Comparison of ENCODE assay signal across 1 cellular context in the genomic region with DNA sequence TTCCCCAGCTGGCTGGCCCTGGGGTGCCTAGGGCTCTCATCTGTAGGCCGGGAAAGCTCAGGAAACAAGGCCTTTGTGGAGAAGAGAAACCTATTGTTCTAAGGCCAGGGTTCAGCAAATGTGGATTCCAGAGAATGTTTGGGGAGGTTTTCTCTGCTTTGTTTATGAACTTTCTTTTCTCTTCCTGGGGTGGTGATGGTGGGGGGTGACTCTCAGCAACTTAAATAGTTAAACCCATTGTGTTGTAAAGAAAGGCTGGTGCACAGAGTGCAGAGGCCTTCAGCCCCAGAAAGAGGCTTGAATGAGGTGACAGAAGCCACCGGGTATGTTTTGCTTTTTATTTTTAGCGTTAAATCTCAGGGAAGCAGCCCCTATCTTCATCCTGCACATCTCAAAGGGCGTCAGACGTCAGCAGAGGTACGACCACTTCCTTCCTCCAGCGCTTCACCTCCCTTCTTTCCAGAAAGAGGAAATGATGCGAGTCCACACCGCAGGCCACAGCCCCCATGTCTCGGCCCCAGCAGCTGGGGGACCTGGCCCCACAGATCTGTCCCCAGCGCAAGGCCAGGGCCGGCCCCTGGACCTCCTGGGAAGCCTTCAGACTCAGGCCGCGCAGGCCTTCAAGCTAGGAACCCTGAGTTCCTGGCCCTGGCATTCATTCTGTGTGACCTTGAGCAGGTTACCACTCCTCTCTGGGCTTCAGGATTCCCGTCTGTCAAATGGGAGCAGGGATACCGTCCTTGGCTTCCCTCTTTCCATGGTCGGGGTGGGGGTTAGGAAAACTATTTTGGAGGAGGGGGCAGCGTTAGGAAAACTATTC.
TF ChIP-seq lines count a peak whose summit lies in the region.

No MANE protein-coding gene starts in this region.

TF ChIP-seq in K562, 482 proteins besides CTCF, POLR2A, EP300 and RAD21 (continues in another document):
- TF ChIP-seq MYBL2 (IDR thresholded peaks at IDR 0.05; ENCODE audit: low read depth) (no peak), MYBL2 (CRISPR knock-in tag; IDR thresholded peaks at IDR 0.05; ENCODE audit: borderline replicate concordance) (no peak), STAT5B (CRISPR knock-in tag; IDR thresholded peaks at IDR 0.05) (no peak), NUFIP1 (IDR thresholded peaks at IDR 0.05; ENCODE audit: partially characterized antibody) (peak; percentile 49), E2F3 (CRISPR knock-in tag; IDR thresholded peaks at IDR 0.05) (no peak), RCOR1 (IDR thresholded peaks at IDR 0.05; ENCODE audit: borderline replicate concordance in 1 of 2, low read depth in 2 of 2, low read length in 2 of 2) (peak in 1 of 2 experiments; percentile 80; a peak in 2 of 4 replicates), ZZZ3 (IDR thresholded peaks at IDR 0.05) (no peak), NR1H2 (CRISPR knock-in tag; IDR thresholded peaks at IDR 0.05) (no peak), CREB1 (IDR thresholded peaks at IDR 0.05) (peak; percentile 59), CREB1 (CRISPR knock-in tag; IDR thresholded peaks at IDR 0.05) (no peak), ZNF3 (CRISPR knock-in tag; IDR thresholded peaks at IDR 0.05) (no peak), CBFA2T2 (conservative IDR thresholded peaks at IDR 0.05) (peak; percentile 58), ARID2 (IDR thresholded peaks at IDR 0.05) (no peak), LEF1 (IDR thresholded peaks at IDR 0.05) (no peak), ETV1 (tag; conservative IDR thresholded peaks at IDR 0.05; ENCODE audit: low read depth) (0 out of 2 replicates have a peak, but pooled peaks have one; percentile 32), FOSL1 (tag; conservative IDR thresholded peaks at IDR 0.05) (0 out of 2 replicates have a peak, but pooled peaks have one; percentile 12), KDM4B (IDR thresholded peaks at IDR 0.05; ENCODE audit: borderline replicate concordance in 2 of 2, low read depth in 1 of 2) (peak in 1 of 2 experiments; percentile 50; a peak in 1 of 4 replicates), ZNF354B (CRISPR knock-in tag; IDR thresholded peaks at IDR 0.05) (no peak), MBD2 (IDR thresholded peaks at IDR 0.05; ENCODE audit: borderline replicate concordance, low read depth) (peak; percentile 59; the same call in 1 of the 2 replicates), ZNF175 (CRISPR knock-in tag; IDR thresholded peaks at IDR 0.05; ENCODE audit: low read depth) (peak; percentile 48; the same call in 1 of the 2 replicates), ZNF583 (CRISPR knock-in tag; IDR thresholded peaks at IDR 0.05) (no peak), RBM22 (IDR thresholded peaks at IDR 0.05; ENCODE audit: low read depth, low read length, poor library complexity, severe bottlenecking) (no peak), BRF1 (IDR thresholded peaks at IDR 0.05; ENCODE audit: borderline replicate concordance, extremely low read depth, insufficient read length) (no peak), RBM14 (IDR thresholded peaks at IDR 0.05; ENCODE audit: borderline replicate concordance, insufficient read depth, low read depth, low read length) (no peak), TRIM28 (IDR thresholded peaks at IDR 0.05) (no peak), RBM39 (optimal IDR thresholded peaks at IDR 0.05; ENCODE audit: low read depth, low read length) (no peak), PHF8 (IDR thresholded peaks at IDR 0.05; ENCODE audit: borderline replicate concordance, low read length) (no peak), NCOA6 (IDR thresholded peaks at IDR 0.05) (no peak)
- TF ChIP-seq, protein P1, sequence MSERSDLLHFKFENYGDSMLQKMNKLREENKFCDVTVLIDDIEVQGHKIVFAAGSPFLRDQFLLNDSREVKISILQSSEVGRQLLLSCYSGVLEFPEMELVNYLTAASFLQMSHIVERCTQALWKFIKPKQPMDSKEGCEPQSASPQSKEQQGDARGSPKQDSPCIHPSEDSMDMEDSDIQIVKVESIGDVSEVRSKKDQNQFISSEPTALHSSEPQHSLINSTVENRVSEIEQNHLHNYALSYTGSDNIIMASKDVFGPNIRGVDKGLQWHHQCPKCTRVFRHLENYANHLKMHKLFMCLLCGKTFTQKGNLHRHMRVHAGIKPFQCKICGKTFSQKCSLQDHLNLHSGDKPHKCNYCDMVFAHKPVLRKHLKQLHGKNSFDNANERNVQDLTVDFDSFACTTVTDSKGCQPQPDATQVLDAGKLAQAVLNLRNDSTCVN (CRISPR knock-in tag; IDR thresholded peaks at IDR 0.05) = no peak
- TF ChIP-seq, protein P2, sequence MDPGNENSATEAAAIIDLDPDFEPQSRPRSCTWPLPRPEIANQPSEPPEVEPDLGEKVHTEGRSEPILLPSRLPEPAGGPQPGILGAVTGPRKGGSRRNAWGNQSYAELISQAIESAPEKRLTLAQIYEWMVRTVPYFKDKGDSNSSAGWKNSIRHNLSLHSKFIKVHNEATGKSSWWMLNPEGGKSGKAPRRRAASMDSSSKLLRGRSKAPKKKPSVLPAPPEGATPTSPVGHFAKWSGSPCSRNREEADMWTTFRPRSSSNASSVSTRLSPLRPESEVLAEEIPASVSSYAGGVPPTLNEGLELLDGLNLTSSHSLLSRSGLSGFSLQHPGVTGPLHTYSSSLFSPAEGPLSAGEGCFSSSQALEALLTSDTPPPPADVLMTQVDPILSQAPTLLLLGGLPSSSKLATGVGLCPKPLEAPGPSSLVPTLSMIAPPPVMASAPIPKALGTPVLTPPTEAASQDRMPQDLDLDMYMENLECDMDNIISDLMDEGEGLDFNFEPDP (CRISPR knock-in tag; IDR thresholded peaks at IDR 0.05) = no peak
- TF ChIP-seq, protein P3, sequence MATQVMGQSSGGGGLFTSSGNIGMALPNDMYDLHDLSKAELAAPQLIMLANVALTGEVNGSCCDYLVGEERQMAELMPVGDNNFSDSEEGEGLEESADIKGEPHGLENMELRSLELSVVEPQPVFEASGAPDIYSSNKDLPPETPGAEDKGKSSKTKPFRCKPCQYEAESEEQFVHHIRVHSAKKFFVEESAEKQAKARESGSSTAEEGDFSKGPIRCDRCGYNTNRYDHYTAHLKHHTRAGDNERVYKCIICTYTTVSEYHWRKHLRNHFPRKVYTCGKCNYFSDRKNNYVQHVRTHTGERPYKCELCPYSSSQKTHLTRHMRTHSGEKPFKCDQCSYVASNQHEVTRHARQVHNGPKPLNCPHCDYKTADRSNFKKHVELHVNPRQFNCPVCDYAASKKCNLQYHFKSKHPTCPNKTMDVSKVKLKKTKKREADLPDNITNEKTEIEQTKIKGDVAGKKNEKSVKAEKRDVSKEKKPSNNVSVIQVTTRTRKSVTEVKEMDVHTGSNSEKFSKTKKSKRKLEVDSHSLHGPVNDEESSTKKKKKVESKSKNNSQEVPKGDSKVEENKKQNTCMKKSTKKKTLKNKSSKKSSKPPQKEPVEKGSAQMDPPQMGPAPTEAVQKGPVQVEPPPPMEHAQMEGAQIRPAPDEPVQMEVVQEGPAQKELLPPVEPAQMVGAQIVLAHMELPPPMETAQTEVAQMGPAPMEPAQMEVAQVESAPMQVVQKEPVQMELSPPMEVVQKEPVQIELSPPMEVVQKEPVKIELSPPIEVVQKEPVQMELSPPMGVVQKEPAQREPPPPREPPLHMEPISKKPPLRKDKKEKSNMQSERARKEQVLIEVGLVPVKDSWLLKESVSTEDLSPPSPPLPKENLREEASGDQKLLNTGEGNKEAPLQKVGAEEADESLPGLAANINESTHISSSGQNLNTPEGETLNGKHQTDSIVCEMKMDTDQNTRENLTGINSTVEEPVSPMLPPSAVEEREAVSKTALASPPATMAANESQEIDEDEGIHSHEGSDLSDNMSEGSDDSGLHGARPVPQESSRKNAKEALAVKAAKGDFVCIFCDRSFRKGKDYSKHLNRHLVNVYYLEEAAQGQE (CRISPR knock-in tag; IDR thresholded peaks at IDR 0.05; ENCODE audit: low read depth) = peak; percentile 17; the same call in 1 of the 2 replicates
- TF ChIP-seq, protein P4, sequence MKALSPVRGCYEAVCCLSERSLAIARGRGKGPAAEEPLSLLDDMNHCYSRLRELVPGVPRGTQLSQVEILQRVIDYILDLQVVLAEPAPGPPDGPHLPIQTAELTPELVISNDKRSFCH (CRISPR knock-in tag; IDR thresholded peaks at IDR 0.05) = no peak
- TF ChIP-seq, protein P4 (tag; IDR thresholded peaks at IDR 0.05) = peak; percentile 63
- TF ChIP-seq, protein P5, sequence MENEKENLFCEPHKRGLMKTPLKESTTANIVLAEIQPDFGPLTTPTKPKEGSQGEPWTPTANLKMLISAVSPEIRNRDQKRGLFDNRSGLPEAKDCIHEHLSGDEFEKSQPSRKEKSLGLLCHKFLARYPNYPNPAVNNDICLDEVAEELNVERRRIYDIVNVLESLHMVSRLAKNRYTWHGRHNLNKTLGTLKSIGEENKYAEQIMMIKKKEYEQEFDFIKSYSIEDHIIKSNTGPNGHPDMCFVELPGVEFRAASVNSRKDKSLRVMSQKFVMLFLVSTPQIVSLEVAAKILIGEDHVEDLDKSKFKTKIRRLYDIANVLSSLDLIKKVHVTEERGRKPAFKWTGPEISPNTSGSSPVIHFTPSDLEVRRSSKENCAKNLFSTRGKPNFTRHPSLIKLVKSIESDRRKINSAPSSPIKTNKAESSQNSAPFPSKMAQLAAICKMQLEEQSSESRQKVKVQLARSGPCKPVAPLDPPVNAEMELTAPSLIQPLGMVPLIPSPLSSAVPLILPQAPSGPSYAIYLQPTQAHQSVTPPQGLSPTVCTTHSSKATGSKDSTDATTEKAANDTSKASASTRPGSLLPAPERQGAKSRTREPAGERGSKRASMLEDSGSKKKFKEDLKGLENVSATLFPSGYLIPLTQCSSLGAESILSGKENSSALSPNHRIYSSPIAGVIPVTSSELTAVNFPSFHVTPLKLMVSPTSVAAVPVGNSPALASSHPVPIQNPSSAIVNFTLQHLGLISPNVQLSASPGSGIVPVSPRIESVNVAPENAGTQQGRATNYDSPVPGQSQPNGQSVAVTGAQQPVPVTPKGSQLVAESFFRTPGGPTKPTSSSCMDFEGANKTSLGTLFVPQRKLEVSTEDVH (IDR thresholded peaks at IDR 0.05; ENCODE audit: low read depth, partially characterized antibody) = no peak
- TF ChIP-seq, protein P6, sequence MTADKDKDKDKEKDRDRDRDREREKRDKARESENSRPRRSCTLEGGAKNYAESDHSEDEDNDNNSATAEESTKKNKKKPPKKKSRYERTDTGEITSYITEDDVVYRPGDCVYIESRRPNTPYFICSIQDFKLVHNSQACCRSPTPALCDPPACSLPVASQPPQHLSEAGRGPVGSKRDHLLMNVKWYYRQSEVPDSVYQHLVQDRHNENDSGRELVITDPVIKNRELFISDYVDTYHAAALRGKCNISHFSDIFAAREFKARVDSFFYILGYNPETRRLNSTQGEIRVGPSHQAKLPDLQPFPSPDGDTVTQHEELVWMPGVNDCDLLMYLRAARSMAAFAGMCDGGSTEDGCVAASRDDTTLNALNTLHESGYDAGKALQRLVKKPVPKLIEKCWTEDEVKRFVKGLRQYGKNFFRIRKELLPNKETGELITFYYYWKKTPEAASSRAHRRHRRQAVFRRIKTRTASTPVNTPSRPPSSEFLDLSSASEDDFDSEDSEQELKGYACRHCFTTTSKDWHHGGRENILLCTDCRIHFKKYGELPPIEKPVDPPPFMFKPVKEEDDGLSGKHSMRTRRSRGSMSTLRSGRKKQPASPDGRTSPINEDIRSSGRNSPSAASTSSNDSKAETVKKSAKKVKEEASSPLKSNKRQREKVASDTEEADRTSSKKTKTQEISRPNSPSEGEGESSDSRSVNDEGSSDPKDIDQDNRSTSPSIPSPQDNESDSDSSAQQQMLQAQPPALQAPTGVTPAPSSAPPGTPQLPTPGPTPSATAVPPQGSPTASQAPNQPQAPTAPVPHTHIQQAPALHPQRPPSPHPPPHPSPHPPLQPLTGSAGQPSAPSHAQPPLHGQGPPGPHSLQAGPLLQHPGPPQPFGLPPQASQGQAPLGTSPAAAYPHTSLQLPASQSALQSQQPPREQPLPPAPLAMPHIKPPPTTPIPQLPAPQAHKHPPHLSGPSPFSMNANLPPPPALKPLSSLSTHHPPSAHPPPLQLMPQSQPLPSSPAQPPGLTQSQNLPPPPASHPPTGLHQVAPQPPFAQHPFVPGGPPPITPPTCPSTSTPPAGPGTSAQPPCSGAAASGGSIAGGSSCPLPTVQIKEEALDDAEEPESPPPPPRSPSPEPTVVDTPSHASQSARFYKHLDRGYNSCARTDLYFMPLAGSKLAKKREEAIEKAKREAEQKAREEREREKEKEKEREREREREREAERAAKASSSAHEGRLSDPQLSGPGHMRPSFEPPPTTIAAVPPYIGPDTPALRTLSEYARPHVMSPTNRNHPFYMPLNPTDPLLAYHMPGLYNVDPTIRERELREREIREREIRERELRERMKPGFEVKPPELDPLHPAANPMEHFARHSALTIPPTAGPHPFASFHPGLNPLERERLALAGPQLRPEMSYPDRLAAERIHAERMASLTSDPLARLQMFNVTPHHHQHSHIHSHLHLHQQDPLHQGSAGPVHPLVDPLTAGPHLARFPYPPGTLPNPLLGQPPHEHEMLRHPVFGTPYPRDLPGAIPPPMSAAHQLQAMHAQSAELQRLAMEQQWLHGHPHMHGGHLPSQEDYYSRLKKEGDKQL (CRISPR knock-in tag; IDR thresholded peaks at IDR 0.05; ENCODE audit: borderline replicate concordance) = no peak
- TF ChIP-seq, protein P7, sequence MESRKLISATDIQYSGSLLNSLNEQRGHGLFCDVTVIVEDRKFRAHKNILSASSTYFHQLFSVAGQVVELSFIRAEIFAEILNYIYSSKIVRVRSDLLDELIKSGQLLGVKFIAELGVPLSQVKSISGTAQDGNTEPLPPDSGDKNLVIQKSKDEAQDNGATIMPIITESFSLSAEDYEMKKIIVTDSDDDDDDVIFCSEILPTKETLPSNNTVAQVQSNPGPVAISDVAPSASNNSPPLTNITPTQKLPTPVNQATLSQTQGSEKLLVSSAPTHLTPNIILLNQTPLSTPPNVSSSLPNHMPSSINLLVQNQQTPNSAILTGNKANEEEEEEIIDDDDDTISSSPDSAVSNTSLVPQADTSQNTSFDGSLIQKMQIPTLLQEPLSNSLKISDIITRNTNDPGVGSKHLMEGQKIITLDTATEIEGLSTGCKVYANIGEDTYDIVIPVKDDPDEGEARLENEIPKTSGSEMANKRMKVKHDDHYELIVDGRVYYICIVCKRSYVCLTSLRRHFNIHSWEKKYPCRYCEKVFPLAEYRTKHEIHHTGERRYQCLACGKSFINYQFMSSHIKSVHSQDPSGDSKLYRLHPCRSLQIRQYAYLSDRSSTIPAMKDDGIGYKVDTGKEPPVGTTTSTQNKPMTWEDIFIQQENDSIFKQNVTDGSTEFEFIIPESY (CRISPR knock-in tag; IDR thresholded peaks at IDR 0.05) = no peak
- TF ChIP-seq, protein P8, sequence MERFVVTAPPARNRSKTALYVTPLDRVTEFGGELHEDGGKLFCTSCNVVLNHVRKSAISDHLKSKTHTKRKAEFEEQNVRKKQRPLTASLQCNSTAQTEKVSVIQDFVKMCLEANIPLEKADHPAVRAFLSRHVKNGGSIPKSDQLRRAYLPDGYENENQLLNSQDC (CRISPR knock-in tag; IDR thresholded peaks at IDR 0.05) = no peak
